ENCODE assay signal across 8 cellular contexts in genomic region chr11:10807629-10808552, GRCh38. TPM values are rescaled to one million over a fixed set of nuclear protein-coding genes. Genes with fewer than 3 reads are reported as not detected.
A peak's percentile ranks its signal among the peaks of the same experiment; 100 is the strongest.
DNase-seq lines count a peak whose midpoint lies in the region; ATAC-seq, FAIRE-seq and TF ChIP-seq lines count a peak whose summit lies in the region.

No MANE protein-coding gene starts in this region.

- peak overlapping the region; percentile 81 for H2AFZ ChIP-seq in PC-9

- peak overlapping the region; percentile 93 for H3K4me3 ChIP-seq in PC-9
- H3K4me3 ChIP-seq in thoracic aorta = peak overlapping the region; percentile 95

- H3K36me3 ChIP-seq in PC-9 (ENCODE audit: low read depth) = peaks cover 44% of the 10 kb centered on the region
- H3K36me3 ChIP-seq in thoracic aorta = peaks cover 40% of the 10 kb centered on the region

- H3K9me3 ChIP-seq in PC-9 (ENCODE audit: insufficient read depth, low read depth) (no peaks in the 10 kb centered on the region), thoracic aorta (no peaks in the 10 kb centered on the region)

- H3K27ac ChIP-seq in PC-9 = peak overlapping the region; percentile 96
- peak overlapping the region; percentile 98 to 99 for H3K27ac ChIP-seq in thoracic aorta

- H3K27me3 ChIP-seq in PC-9 (ENCODE audit: insufficient read depth, low read depth) (no peaks in the 10 kb centered on the region), thoracic aorta (replicated peaks; ENCODE audit: insufficient read depth) (no peaks in the 10 kb centered on the region)

- H3K4me2 ChIP-seq in PC-9 = peak overlapping the region; percentile 81

- ATAC-seq in HG02943 (IDR thresholded peaks at IDR 0.05; ENCODE audit: low read depth, unreplicated experiment) = peak; percentile 22
- ATAC-seq in thoracic aorta (ENCODE audit: insufficient number of reproducible peaks, low FRiP score, low read depth) = peak; percentile 8

- DNase-seq in GM12892 (ENCODE audit: insufficient read length) (peak; percentile 32), PC-9 (peak in 1 of 2 experiments; percentile 25), globus pallidus (ENCODE audit: low spot score) (peak; percentile 48), nucleus accumbens (lab: John Stamatoyannopoulos, UW) (peak in 53 of 56 donors; percentile 7 to 82 (median 63)), thoracic aorta (ENCODE audit: low spot score) (peak; percentile 9), amniotic stem cell (lab: John Stamatoyannopoulos, UW) (no peak)
- DNase-seq in activated naive CD4-positive, alpha-beta T cell (lab: John Stamatoyannopoulos, UW) = peak; percentile 22 to 55 (median 40)

- H3K79me2 ChIP-seq in PC-9 (ENCODE audit: low read depth) = peaks cover 60% of the 10 kb centered on the region

- intact Hi-C loops in PC-9 (cut with micrococcal nuclease; ENCODE audit: unreplicated experiment) = loop anchor here (1.0 to 5.0 kb wide), 4 partner anchors 34 to 123 kb away; partner anchors contain the start of gene ZBED5

- FAIRE-seq in GM12892 (lab: Jason Lieb, UNC) = no peak

- TSS peak; percentile 53 for BruUV-seq in PC-9 (replicated peaks; lab: Mats Ljungman, UMichigan)

- POLR2A ChIA-PET in PC-9 (lab: Charles Lee; ENCODE audit: unreplicated experiment) = interaction anchor here (0.6 to 1.9 kb wide), 6 partner anchors 50 to 126 kb away, joined by 3 to 19 read pairs (median 8); partner anchors contain the start of gene ZBED5

- TF ChIP-seq POLR2A in GM12892 (IDR thresholded peaks at IDR 0.05; ENCODE audit: low read depth, low read length) = no peak

- no peak for TF ChIP-seq CTCF in PC-9 (conservative IDR thresholded peaks at IDR 0.05)
- no peak for TF ChIP-seq CTCF in thoracic aorta (IDR thresholded peaks at IDR 0.05)

- no peaks in the 10 kb centered on the region for H3K9me2 ChIP-seq in PC-9 (ENCODE audit: insufficient read depth)

- H3F3A ChIP-seq in PC-9 (ENCODE audit: insufficient read depth, low read depth) = peaks cover 38% of the 10 kb centered on the region; the same call in 1 of the 2 replicates

- H3K4me1 ChIP-seq in PC-9 (replicated peaks; ENCODE audit: insufficient read depth) = peaks cover 13% of the 10 kb centered on the region
- peaks cover 20 to 42% of the 10 kb centered on the region in 2 donors for H3K4me1 ChIP-seq in thoracic aorta (ENCODE audit: control insufficient read depth in 1 of 2, low read depth in 2 of 2)

- peaks cover 6% of the 10 kb centered on the region; the same call in 1 of the 2 replicates for H4K20me1 ChIP-seq in PC-9 (ENCODE audit: insufficient read depth)

- CTCF ChIA-PET in PC-9 (lab: Charles Lee) = interaction anchor here (0.5 to 1.6 kb wide), 3 partner anchors 51 to 220 kb away, joined by 3 to 8 read pairs (median 3); partner anchors contain the start of gene ZBED5

RNA-seq across cellular contexts. Expression of gene EIF4G2, which starts 0.8 kb away (rescaled TPM):
- 330 TPM for polyA plus RNA-seq in GM12892 (2012; ENCODE audit: missing spikeins)
- total RNA-seq in PC-9 (2021) (353 and 439 TPM in 2 replicates), thoracic aorta (100 to 1,000 TPM; 361 to 564 TPM)

RNA-seq across cellular contexts. Expression of gene ZBED5, which starts 50.0 kb away (rescaled TPM):
- 27.3 TPM for polyA plus RNA-seq in GM12892 (2012; ENCODE audit: missing spikeins)
- total RNA-seq in PC-9 (2021) (14.7 and 21.5 TPM in 2 replicates), thoracic aorta (10 to 100 TPM; 37.4 to 39.7 TPM)

RNA-seq across cellular contexts. Expression of gene CTR9, which starts 56.8 kb away (rescaled TPM):
- 31.0 TPM for polyA plus RNA-seq in GM12892 (2012; ENCODE audit: missing spikeins)
- total RNA-seq in PC-9 (2021) = 11.1 and 19.7 TPM in 2 replicates
- total RNA-seq in thoracic aorta = 10 to 100 TPM; 15.0 to 20.1 TPM
